ENCODE assay signal across 8 cellular contexts in genomic region chr6:37017606-37018005, GRCh38. TPM values are rescaled to one million over a fixed set of nuclear protein-coding genes. Genes with fewer than 3 reads are reported as not detected.
A peak's percentile ranks its signal among the peaks of the same experiment; 100 is the strongest.
DNase-seq lines count a peak whose midpoint lies in the region; ATAC-seq and TF ChIP-seq lines count a peak whose summit lies in the region.

No MANE protein-coding gene starts in this region.

- H3K9me3 ChIP-seq in BLaER1 (no peaks in the 10 kb centered on the region), neural cell (ENCODE audit: low read length) (no peaks in the 10 kb centered on the region)

- no peaks in the 10 kb centered on the region for H3K36me3 Mint-ChIP-seq in HFFc6 (ENCODE audit: low read depth)

- no peaks in the 10 kb centered on the region for H3K36me3 ChIP-seq in BLaER1
- no peaks in the 10 kb centered on the region for H3K36me3 ChIP-seq in neural cell (ENCODE audit: insufficient read depth, low read length)

- H3K4me2 ChIP-seq in BLaER1 (peak overlapping the region; percentile 61), neural cell (ENCODE audit: low read length) (peak overlapping the region; percentile 48)

- TF ChIP-seq EP300 in neural cell (conservative IDR thresholded peaks at IDR 0.05; ENCODE audit: poor library complexity, severe bottlenecking) = no peak

- H3K27ac Mint-ChIP-seq in HFFc6 = peak overlapping the region; percentile 14; the same call in 1 of the 2 replicates

- H3K9ac ChIP-seq in BLaER1 = no peak overlapping the region
- peak overlapping the region; percentile 55 for H3K9ac ChIP-seq in neural cell (ENCODE audit: low read length)

- 0 out of 2 replicates have a peak overlapping the region, but pooled peaks have one; percentile 2 for H3K27ac ChIP-seq in BLaER1
- H3K27ac ChIP-seq in angular gyrus (ENCODE audit: low read depth, low read length) = peak overlapping the region; percentile 53
- H3K27ac ChIP-seq in neural cell (ENCODE audit: low read length) = peak overlapping the region; percentile 70

- H3K9me3 Mint-ChIP-seq in HFFc6 = no peaks in the 10 kb centered on the region

- no peak overlapping the region for H3K4me3 ChIP-seq in BLaER1
- peak overlapping the region; percentile 14 for H3K4me3 ChIP-seq in neural cell (ENCODE audit: low read length)

- H3K27me3 ChIP-seq in BLaER1 (no peaks in the 10 kb centered on the region), neural cell (ENCODE audit: insufficient read depth, low read depth, low read length) (no peaks in the 10 kb centered on the region)

- ATAC-seq in HG03280 (IDR thresholded peaks at IDR 0.05; ENCODE audit: unreplicated experiment) (no peak), HG02870 (IDR thresholded peaks at IDR 0.05; ENCODE audit: unreplicated experiment) (no peak)

- H4K20me1 ChIP-seq in BLaER1 = no peaks in the 10 kb centered on the region
- no peaks in the 10 kb centered on the region for H4K20me1 ChIP-seq in neural cell (ENCODE audit: insufficient read depth)

- H3K4me1 Mint-ChIP-seq in HFFc6 (ENCODE audit: low read depth) = peaks cover 24% of the 10 kb centered on the region

- no peak for TF ChIP-seq RAD21 in neural cell (conservative IDR thresholded peaks at IDR 0.05)

- no peaks in the 10 kb centered on the region for H3K79me2 ChIP-seq in neural cell (replicated peaks; ENCODE audit: insufficient read depth, low read length)

- peaks cover 5% of the 10 kb centered on the region; the same call in 1 of the 2 replicates for H3K27me3 Mint-ChIP-seq in HFFc6 (ENCODE audit: insufficient read depth)

- no peaks in the 10 kb centered on the region for H3F3A ChIP-seq in neural cell (ENCODE audit: insufficient read depth, low read length, poor library complexity, severe bottlenecking)

- peak overlapping the region; percentile 58 for H2AFZ ChIP-seq in neural cell (ENCODE audit: low read depth, low read length)

- no peaks in the 10 kb centered on the region for H3K9me2 ChIP-seq in neural cell (ENCODE audit: insufficient read depth, low read length)

- DNase-seq in HFFc6 (no peak), NOMO-1 (lab: John Stamatoyannopoulos, UW; ENCODE audit: unreplicated experiment in 2 of 2) (no peak)
- DNase-seq in activated effector memory CD4-positive, alpha-beta T cell treated with Interleukin-2 at 50 U/mL for 16 hours = no peak

- H3K4me1 ChIP-seq in BLaER1 = peaks cover 36% of the 10 kb centered on the region

- TF ChIP-seq CTCF in HFFc6 (IDR thresholded peaks at IDR 0.05) = no peak
- no peak for TF ChIP-seq CTCF in neural cell (IDR thresholded peaks at IDR 0.05; ENCODE audit: poor library complexity, severe bottlenecking)

- peak overlapping the region; percentile 23 for H3K4me3 Mint-ChIP-seq in HFFc6

TF ChIP-seq in neural cell, 6 proteins besides CTCF, POLR2A, EP300 and RAD21:
- TF ChIP-seq POLR2AphosphoS5 (IDR thresholded peaks at IDR 0.05) (no peak), TAF1 (IDR thresholded peaks at IDR 0.05; ENCODE audit: low read depth) (no peak), SMC3 (conservative IDR thresholded peaks at IDR 0.05; ENCODE audit: poor library complexity) (no peak), EZH2 (IDR thresholded peaks at IDR 0.05; ENCODE audit: borderline replicate concordance, insufficient read depth, low read length, poor library complexity, severe bottlenecking) (no peak), MXI1 (conservative IDR thresholded peaks at IDR 0.05; ENCODE audit: poor library complexity, severe bottlenecking) (no peak)
- TF ChIP-seq, protein P1, sequence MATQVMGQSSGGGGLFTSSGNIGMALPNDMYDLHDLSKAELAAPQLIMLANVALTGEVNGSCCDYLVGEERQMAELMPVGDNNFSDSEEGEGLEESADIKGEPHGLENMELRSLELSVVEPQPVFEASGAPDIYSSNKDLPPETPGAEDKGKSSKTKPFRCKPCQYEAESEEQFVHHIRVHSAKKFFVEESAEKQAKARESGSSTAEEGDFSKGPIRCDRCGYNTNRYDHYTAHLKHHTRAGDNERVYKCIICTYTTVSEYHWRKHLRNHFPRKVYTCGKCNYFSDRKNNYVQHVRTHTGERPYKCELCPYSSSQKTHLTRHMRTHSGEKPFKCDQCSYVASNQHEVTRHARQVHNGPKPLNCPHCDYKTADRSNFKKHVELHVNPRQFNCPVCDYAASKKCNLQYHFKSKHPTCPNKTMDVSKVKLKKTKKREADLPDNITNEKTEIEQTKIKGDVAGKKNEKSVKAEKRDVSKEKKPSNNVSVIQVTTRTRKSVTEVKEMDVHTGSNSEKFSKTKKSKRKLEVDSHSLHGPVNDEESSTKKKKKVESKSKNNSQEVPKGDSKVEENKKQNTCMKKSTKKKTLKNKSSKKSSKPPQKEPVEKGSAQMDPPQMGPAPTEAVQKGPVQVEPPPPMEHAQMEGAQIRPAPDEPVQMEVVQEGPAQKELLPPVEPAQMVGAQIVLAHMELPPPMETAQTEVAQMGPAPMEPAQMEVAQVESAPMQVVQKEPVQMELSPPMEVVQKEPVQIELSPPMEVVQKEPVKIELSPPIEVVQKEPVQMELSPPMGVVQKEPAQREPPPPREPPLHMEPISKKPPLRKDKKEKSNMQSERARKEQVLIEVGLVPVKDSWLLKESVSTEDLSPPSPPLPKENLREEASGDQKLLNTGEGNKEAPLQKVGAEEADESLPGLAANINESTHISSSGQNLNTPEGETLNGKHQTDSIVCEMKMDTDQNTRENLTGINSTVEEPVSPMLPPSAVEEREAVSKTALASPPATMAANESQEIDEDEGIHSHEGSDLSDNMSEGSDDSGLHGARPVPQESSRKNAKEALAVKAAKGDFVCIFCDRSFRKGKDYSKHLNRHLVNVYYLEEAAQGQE (IDR thresholded peaks at IDR 0.05; ENCODE audit: borderline replicate concordance) = no peak

RNA-seq across cellular contexts. Expression of gene FGD2, which starts 12.2 kb away (rescaled TPM):
- total RNA-seq in HFFc6 (2021; fragmentation: NEBNext Ultra II Directional; extraction: Animal tissue kit (Norgen Biotek cat#: 25700)) = not detected
- polyA plus RNA-seq in neural cell = not detected in 2 replicates
- polyA minus RNA-seq in neural cell = not detected in 2 replicates

RNA-seq across cellular contexts. Expression of gene MTCH1, which starts 31.6 kb away (rescaled TPM):
- 100 to 1,000 TPM; 263 to 301 (median 281) TPM for total RNA-seq in HFFc6 (2021; fragmentation: NEBNext Ultra II Directional; extraction: Animal tissue kit (Norgen Biotek cat#: 25700))
- polyA plus RNA-seq in neural cell = 217 and 232 TPM in 2 replicates
- 164 and 170 TPM in 2 replicates for polyA minus RNA-seq in neural cell

Comparison
In these comparisons a context has a peak if more than half of its experiments do, and no peak if none do; other contexts are left out.
1. H3K27ac ChIP-seq: peak in every context shown above with its lines; median percentile 70 in neural cell; 53 in angular gyrus; 2 in BLaER1.